ENCODE assay signal across 30 cellular contexts in the genomic region with DNA sequence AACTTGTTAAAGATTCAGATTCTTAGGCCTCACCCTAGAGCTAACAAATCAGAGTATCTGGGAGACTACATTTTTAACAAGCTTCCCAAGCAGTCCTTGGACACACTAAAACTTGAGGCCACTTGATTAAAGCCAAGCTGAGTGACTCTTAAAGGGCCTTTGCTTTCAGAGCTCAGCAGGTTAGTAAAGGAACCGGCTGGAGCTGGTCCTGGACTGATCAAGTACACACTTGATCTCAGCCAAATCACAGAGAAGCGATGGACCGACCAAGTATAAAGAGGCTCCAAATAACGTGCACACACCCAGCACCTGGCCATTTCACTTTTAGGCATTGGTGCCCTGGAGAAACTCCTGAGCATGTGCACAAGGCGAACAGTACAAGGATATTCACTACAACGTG.
"Had no signal": no experiment of that assay in that cellular context is flagged by ENCODE, and none has a peak within 500 bp of the region (broad histone marks: within the 10 kb centered on the region; RNA-seq: fewer than 3 reads in every experiment).

No MANE protein-coding gene starts in this region.

- H3K4me3 ChIP-seq: coronary artery, dorsolateral prefrontal cortex, gastroesophageal sphincter, heart left ventricle, neural progenitor cell, right lobe of liver, skin epidermis, thoracic aorta, vagina had no signal

- H3K4me2 ChIP-seq: neural progenitor cell had no signal

- H3K27me3 ChIP-seq: brain microvascular endothelial cell, gastroesophageal sphincter, heart left ventricle, right lobe of liver, vagina had no signal

- DNase-seq: activated CD4-positive, alpha-beta T cell treated with anti-CD3 and anti-CD28 coated beads for 4 hours; activated CD4-positive, alpha-beta T cell treated with anti-CD3 and anti-CD28 coated beads, Interleukin-2, amount 50 U/mL, for 4 hours; activated effector memory CD4-positive, alpha-beta T cell treated with Interleukin-2 at 50 U/mL for 16 hours; activated naive CD4-positive, alpha-beta T cell treated with Interleukin-2 at 50 U/mL for 16 hours; activated T-cell treated with anti-CD3 and anti-CD28 coated beads for 4 hours; amniotic stem cell; brain microvascular endothelial cell; dorsolateral prefrontal cortex; effector memory CD8-positive, alpha-beta T cell; erythroblast; heart left ventricle; hypothalamus; immature natural killer cell; kidney; left colon; mesenchymal stem cell; natural killer cell; posterior cingulate gyrus; right lobe of liver; stimulated activated CD4-positive, alpha-beta T cell treated with anti-CD3 and anti-CD28 coated beads, Interleukin-12 subunit alpha, Interleukin-12 subunit beta, amount 100 ng/mL, for 4 hours; stimulated activated CD4-positive, alpha-beta T cell treated with anti-CD3 and anti-CD28 coated beads, Interleukin-4, amount 100 ng/mL, for 1 hour; stimulated activated naive CD8-positive, alpha-beta T cell treated with anti-CD3 and anti-CD28 coated beads, Interleukin-15, Interleukin-2, amounts not matched to agents 100 U/mL and 50 U/mL, for 24 hours; T-helper 9 cell had no signal

- H3K4me1 ChIP-seq: gastroesophageal sphincter, right lobe of liver, vagina had no signal

- H2AFZ ChIP-seq: neural progenitor cell had no signal

- H3K27ac ChIP-seq: brain microvascular endothelial cell, coronary artery, dorsolateral prefrontal cortex, gastroesophageal sphincter, heart left ventricle, neural progenitor cell, right lobe of liver, skin epidermis, thoracic aorta, vagina, VCaP had no signal

- H3K36me3 ChIP-seq: brain microvascular endothelial cell, gastroesophageal sphincter, heart left ventricle, neural progenitor cell, right lobe of liver, thoracic aorta, vagina had no signal

- ATAC-seq: effector memory CD8-positive, alpha-beta T cell; gastroesophageal sphincter; heart left ventricle; left colon; natural killer cell; right lobe of liver; stimulated activated naive CD8-positive, alpha-beta T cell treated with anti-CD3 and anti-CD28 coated beads, Interleukin-15, Interleukin-2, amounts not matched to agents 100 U/mL and 50 U/mL, for 24 hours had no signal

- H3K9me3 ChIP-seq: right lobe of liver, thoracic aorta, vagina had no signal

- H3K9ac ChIP-seq: neural progenitor cell had no signal
